ENCODE assay signal across 9 cellular contexts in the genomic region with DNA sequence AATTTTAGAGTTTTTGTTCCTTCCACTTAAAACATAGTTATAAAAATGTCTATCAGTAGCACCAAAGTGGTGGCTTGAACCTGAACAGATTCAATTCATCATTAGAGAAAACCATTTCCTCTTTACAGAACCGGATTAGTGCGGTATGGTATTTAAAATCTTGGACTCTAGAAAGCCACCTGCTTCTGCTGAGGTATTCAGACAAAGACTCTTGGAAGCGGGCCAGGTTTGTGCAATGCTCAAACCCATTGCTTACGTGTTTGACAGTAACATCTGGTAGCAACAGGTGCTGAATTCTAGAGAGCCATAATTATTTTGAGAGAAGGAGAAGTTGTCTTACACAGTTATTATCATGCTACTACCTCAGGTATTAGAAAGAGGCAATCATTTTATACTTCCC.
DNase-seq lines count a peak whose midpoint lies in the region; ATAC-seq and TF ChIP-seq lines count a peak whose summit lies in the region.
"Had no signal": no experiment of that assay in that cellular context is flagged by ENCODE, and none has a peak within 500 bp of the region (broad histone marks: within the 10 kb centered on the region; RNA-seq: fewer than 3 reads in every experiment).

No MANE protein-coding gene starts in this region.

- H2BK15ac ChIP-seq in mesendoderm (replicated peaks; ENCODE audit: low read depth) = no peak overlapping the region

- no peaks in the 10 kb centered on the region for H3K4me1 ChIP-seq in mesendoderm (ENCODE audit: control insufficient read depth, low read depth, low read length)

- no peak overlapping the region for H3K23ac ChIP-seq in mesendoderm (ENCODE audit: low read length)

- H3K4me2 ChIP-seq in mesendoderm (ENCODE audit: low read length) = no peak overlapping the region

- no peaks in the 10 kb centered on the region for H3K79me2 ChIP-seq in mesendoderm (ENCODE audit: control insufficient read depth, insufficient read depth, low read length)

- H3K27ac ChIP-seq in mesendoderm (ENCODE audit: low read depth, low read length) = no peak overlapping the region

- H4K5ac ChIP-seq in mesendoderm (ENCODE audit: low read length) = no peak overlapping the region

- no peaks in the 10 kb centered on the region for H3K27me3 ChIP-seq in mesendoderm (ENCODE audit: insufficient read depth, low read length, poor library complexity)

- H2BK120ac ChIP-seq in mesendoderm (ENCODE audit: low read depth, low read length) = no peak overlapping the region

- no peak overlapping the region for H2BK5ac ChIP-seq in mesendoderm (ENCODE audit: low read length)

- WGBS in mesendoderm (ENCODE audit: extremely low coverage, insufficient coverage, low lambda C conversion rate) = no CpG with 5 or more reads among the region's 4 CpGs

- H3K4me3 ChIP-seq in astrocyte of the spinal cord (ENCODE audit: low read depth, low read length) = no peak overlapping the region
- H3K4me3 ChIP-seq in mesendoderm (ENCODE audit: low read length) = no peak overlapping the region

- H3K4ac ChIP-seq in mesendoderm (ENCODE audit: low read depth, low read length) = no peak overlapping the region

- no peak overlapping the region for H3K18ac ChIP-seq in mesendoderm (ENCODE audit: low read length)

- H3K36me3 ChIP-seq in mesendoderm (ENCODE audit: control insufficient read depth, insufficient read depth, low read length) = no peaks in the 10 kb centered on the region

- no peak overlapping the region for H2AK5ac ChIP-seq in mesendoderm (ENCODE audit: low read length)

- H3K56ac ChIP-seq in mesendoderm (ENCODE audit: low read length) = no peak overlapping the region

- in situ Hi-C loops in astrocyte of the spinal cord (cut with HindIII; ENCODE audit: low sequenced_read_pairs) = no loop called here

- H3K79me1 ChIP-seq in mesendoderm (ENCODE audit: low read length) = no peaks in the 10 kb centered on the region

- no peak overlapping the region for H3K9ac ChIP-seq in mesendoderm (ENCODE audit: low read length)

- TF ChIP-seq CTCF in astrocyte of the spinal cord (IDR thresholded peaks at IDR 0.05; ENCODE audit: low read depth, low read length) = no peak

- no peak overlapping the region for H4K8ac ChIP-seq in mesendoderm (ENCODE audit: low read depth, low read length)

- peak; percentile 88 for ATAC-seq in HG02610 (IDR thresholded peaks at IDR 0.05; ENCODE audit: unreplicated experiment)
- ATAC-seq: activated T-helper 17 cell treated with anti-CD3 and anti-CD28 coated beads, Interleukin-2, amount 50 U/mL, for 72 hours had no signal

- DNase-seq in COR-L47 (lab: John Stamatoyannopoulos, UW) = peak; percentile 100
- peak; percentile 98 for DNase-seq in NCI-H1417 treated with DMSO at 0.1 percent for 48 hours (lab: John Stamatoyannopoulos, UW)
- peak; percentile 12 for DNase-seq in astrocyte of the spinal cord (ENCODE audit: low read depth, low spot score)
- DNase-seq in DMS114 treated with DMSO at 0.1 percent for 48 hours (lab: John Stamatoyannopoulos, UW; ENCODE audit: unreplicated experiment) = no peak
- DNase-seq in activated CD4-positive, alpha-beta T cell treated with anti-CD3 and anti-CD28 coated beads, Interleukin-2, amount 50 U/mL, for 1 hour = no peak
- DNase-seq in GM19238 (ENCODE audit: insufficient read length, low spot score) = no peak
- no peak for DNase-seq in mesendoderm

Comparison
In these comparisons a context has a peak if more than half of its experiments do, and no peak if none do; other contexts are left out.
1. DNase-seq: peak in COR-L47 (single experiment), NCI-H1417 treated with DMSO at 0.1 percent for 48 hours (single experiment) and astrocyte of the spinal cord (single experiment); none in DMS114 treated with DMSO at 0.1 percent for 48 hours (single experiment), activated CD4-positive, alpha-beta T cell treated with anti-CD3 and anti-CD28 coated beads, Interleukin-2, amount 50 U/mL, for 1 hour (single experiment), GM19238 (single experiment) and mesendoderm (single experiment).